1 cellular context compared by ENCODE assay signal in genomic region chr7:138195207-138195606, GRCh38.
TF ChIP-seq lines count a peak whose summit lies in the region.

No MANE protein-coding gene starts in this region.

TF ChIP-seq in HepG2, 621 proteins besides CTCF, POLR2A, EP300 and RAD21 (continued from another document):
- TF ChIP-seq FOXP4 (CRISPR knock-in tag; IDR thresholded peaks at IDR 0.05), result 0 out of 2 replicates have a peak, but pooled peaks have one; percentile 38
- TF ChIP-seq SP5 (CRISPR knock-in tag; IDR thresholded peaks at IDR 0.05; ENCODE audit: borderline replicate concordance, low read depth), result 0 out of 2 replicates have a peak, but pooled peaks have one; percentile 27
- 0 out of 2 replicates have a peak, but pooled peaks have one; percentile 6 for TF ChIP-seq RARA (CRISPR knock-in tag; IDR thresholded peaks at IDR 0.05)
- TF ChIP-seq NCOA2 (CRISPR knock-in tag; IDR thresholded peaks at IDR 0.05), result peak; percentile 63
- no peak for TF ChIP-seq ZBTB1 (CRISPR knock-in tag; IDR thresholded peaks at IDR 0.05; ENCODE audit: borderline replicate concordance)
- peak; percentile 68 for TF ChIP-seq GATAD2A (CRISPR knock-in tag; IDR thresholded peaks at IDR 0.05)
- no peak for TF ChIP-seq HNF4G (IDR thresholded peaks at IDR 0.05; ENCODE audit: borderline replicate concordance, low read depth, low read length)
- no peak for TF ChIP-seq HNF4G (CRISPR knock-in tag; IDR thresholded peaks at IDR 0.05; ENCODE audit: borderline replicate concordance, low read depth)
- no peak for TF ChIP-seq SOX6 (IDR thresholded peaks at IDR 0.05)
- TF ChIP-seq SOX6 (CRISPR knock-in tag; IDR thresholded peaks at IDR 0.05), result peak; percentile 55; the same call in 1 of the 2 replicates
- TF ChIP-seq FOSL2 (CRISPR knock-in tag; IDR thresholded peaks at IDR 0.05), result 0 out of 2 replicates have a peak, but pooled peaks have one; percentile 8
- TF ChIP-seq ERF (CRISPR knock-in tag; IDR thresholded peaks at IDR 0.05), result no peak
- TF ChIP-seq MAF1 (CRISPR knock-in tag; IDR thresholded peaks at IDR 0.05; ENCODE audit: borderline replicate concordance), result no peak
- peak; percentile 64 for TF ChIP-seq MED1 (CRISPR knock-in tag; IDR thresholded peaks at IDR 0.05)
- TF ChIP-seq ZNF460 (CRISPR knock-in tag; IDR thresholded peaks at IDR 0.05; ENCODE audit: borderline replicate concordance), result no peak
- peak; percentile 58; the same call in 1 of the 2 replicates for TF ChIP-seq ARID5B (CRISPR knock-in tag; IDR thresholded peaks at IDR 0.05)
- peak in 1 of 2 experiments; percentile 27; a peak in 1 of 4 replicates for TF ChIP-seq ATF4 (CRISPR knock-in tag; IDR thresholded peaks at IDR 0.05)
- TF ChIP-seq FOXP1 (IDR thresholded peaks at IDR 0.05), result no peak
- peak; percentile 50; the same call in 1 of the 2 replicates for TF ChIP-seq FOXP1 (CRISPR knock-in tag; IDR thresholded peaks at IDR 0.05)
- TF ChIP-seq ZNF256 (CRISPR knock-in tag; conservative IDR thresholded peaks at IDR 0.05), result no peak
- 0 out of 2 replicates have a peak, but pooled peaks have one; percentile 22 for TF ChIP-seq PBX2 (CRISPR knock-in tag; IDR thresholded peaks at IDR 0.05)
- peak; percentile 33; the same call in 1 of the 2 replicates for TF ChIP-seq ETV5 (CRISPR knock-in tag; IDR thresholded peaks at IDR 0.05; ENCODE audit: borderline replicate concordance)
- no peak for TF ChIP-seq ETS1 (CRISPR knock-in tag; IDR thresholded peaks at IDR 0.05)
- no peak for TF ChIP-seq ZGPAT (CRISPR knock-in tag; IDR thresholded peaks at IDR 0.05)
- no peak for TF ChIP-seq ZBTB34 (CRISPR knock-in tag; IDR thresholded peaks at IDR 0.05)
